ENCODE assay signal across 18 cellular contexts in genomic region chr17:1021147-1021546, GRCh38.
"Had no signal": no experiment of that assay in that cellular context is flagged by ENCODE, and none has a peak within 500 bp of the region (broad histone marks: within the 10 kb centered on the region; RNA-seq: fewer than 3 reads in every experiment).

No MANE protein-coding gene starts in this region.

- H3K4me3 Mint-ChIP-seq: activated T-cell treated with anti-CD3 and anti-CD28 coated beads, Interleukin-2, amount 50 U/mL, for 72 hours; naive thymus-derived CD8-positive, alpha-beta T cell; stimulated activated memory B cell treated with anti-CD40 and anti-IgM and Interleukin-4, amounts not matched to agents 10 μg/mL and 1 μg/mL and 100 μg/mL, for 72 hours had no signal

- H3K9me3 ChIP-seq: ovary, psoas muscle, thyroid gland, uterus had no signal

- H3K4me1 ChIP-seq: foreskin keratinocyte, thyroid gland had no signal

- H3K4me3 ChIP-seq: dorsolateral prefrontal cortex, ovary, psoas muscle, thyroid gland, uterus had no signal

- H3K27ac ChIP-seq: foreskin keratinocyte, ovary, psoas muscle, thyroid gland, uterus, WERI-Rb-1 had no signal

- H3K36me3 ChIP-seq: ovary, thyroid gland, uterus, WERI-Rb-1 had no signal

- H3K27me3 ChIP-seq: foreskin keratinocyte, ovary, thyroid gland, uterus had no signal

- H3K4me1 Mint-ChIP-seq: stimulated activated memory B cell treated with anti-CD40 and anti-IgM and Interleukin-4, amounts not matched to agents 10 μg/mL and 1 μg/mL and 100 μg/mL, for 72 hours had no signal

- H3K27me3 Mint-ChIP-seq: naive thymus-derived CD8-positive, alpha-beta T cell; stimulated activated memory B cell treated with anti-CD40 and anti-IgM and Interleukin-4, amounts not matched to agents 10 μg/mL and 1 μg/mL and 100 μg/mL, for 72 hours had no signal

- H3K9me3 Mint-ChIP-seq: activated T-cell treated with anti-CD3 and anti-CD28 coated beads, Interleukin-2, amount 50 U/mL, for 72 hours; naive thymus-derived CD8-positive, alpha-beta T cell; stimulated activated memory B cell treated with anti-CD40 and anti-IgM and Interleukin-4, amounts not matched to agents 10 μg/mL and 1 μg/mL and 100 μg/mL, for 72 hours had no signal

- H3K27ac Mint-ChIP-seq: activated T-cell treated with anti-CD3 and anti-CD28 coated beads, Interleukin-2, amount 50 U/mL, for 72 hours; naive thymus-derived CD8-positive, alpha-beta T cell; stimulated activated memory B cell treated with anti-CD40 and anti-IgM and Interleukin-4, amounts not matched to agents 10 μg/mL and 1 μg/mL and 100 μg/mL, for 72 hours had no signal

- DNase-seq: activated CD4-positive, alpha-beta T cell treated with anti-CD3 and anti-CD28 coated beads, Interleukin-2, amount 50 U/mL, for 4 hours; activated effector memory CD4-positive, alpha-beta T cell treated with anti-CD3 and anti-CD28 coated beads, Interleukin-2, amount 50 U/mL, for 16 hours; activated naive CD4-positive, alpha-beta T cell treated with anti-CD3 and anti-CD28 coated beads, Interleukin-2, amount 50 U/mL, for 16 hours; activated T-cell treated with anti-CD3 and anti-CD28 coated beads, Interleukin-2, amount 50 U/mL, for 72 hours; caudate nucleus; dorsolateral prefrontal cortex; foreskin keratinocyte; glutamatergic neuron; mesenchymal stem cell; naive thymus-derived CD8-positive, alpha-beta T cell; ovary; stimulated activated CD4-positive, alpha-beta T cell treated with anti-CD3 and anti-CD28 coated beads, Interleukin-4, amount 100 ng/mL, for 4 hours; SW 1271; thyroid gland; uterus; WERI-Rb-1 had no signal
